In the genomic region with DNA sequence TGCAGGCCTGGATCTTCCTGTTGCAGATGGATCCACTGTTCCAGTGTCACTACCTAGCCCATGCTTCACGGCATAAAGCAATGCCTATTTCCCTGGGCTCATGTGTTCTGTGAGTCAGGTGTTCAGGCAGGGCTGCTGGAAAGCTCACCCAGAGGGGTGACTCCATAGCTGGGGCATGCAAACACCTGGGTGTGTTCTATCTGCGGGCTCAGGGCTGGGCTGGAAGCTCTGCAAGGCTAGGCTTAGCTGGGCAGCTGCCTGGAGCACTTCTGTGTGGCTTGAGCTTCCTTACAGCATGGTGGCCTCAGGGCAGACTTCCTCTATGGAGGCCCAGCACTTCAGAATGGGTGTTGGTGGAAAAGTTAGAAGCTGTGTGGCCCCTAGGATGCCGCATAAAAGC, we compare ENCODE assay signal across 1 cellular context.
TF ChIP-seq lines count a peak whose summit lies in the region.

No MANE protein-coding gene starts in this region.

TF ChIP-seq in SK-N-SH, 30 proteins besides CTCF, POLR2A, EP300 and RAD21 (continued from another document):
- TF ChIP-seq, protein P1, sequence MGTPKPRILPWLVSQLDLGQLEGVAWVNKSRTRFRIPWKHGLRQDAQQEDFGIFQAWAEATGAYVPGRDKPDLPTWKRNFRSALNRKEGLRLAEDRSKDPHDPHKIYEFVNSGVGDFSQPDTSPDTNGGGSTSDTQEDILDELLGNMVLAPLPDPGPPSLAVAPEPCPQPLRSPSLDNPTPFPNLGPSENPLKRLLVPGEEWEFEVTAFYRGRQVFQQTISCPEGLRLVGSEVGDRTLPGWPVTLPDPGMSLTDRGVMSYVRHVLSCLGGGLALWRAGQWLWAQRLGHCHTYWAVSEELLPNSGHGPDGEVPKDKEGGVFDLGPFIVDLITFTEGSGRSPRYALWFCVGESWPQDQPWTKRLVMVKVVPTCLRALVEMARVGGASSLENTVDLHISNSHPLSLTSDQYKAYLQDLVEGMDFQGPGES (IDR thresholded peaks at IDR 0.05; ENCODE audit: low read depth, low read length) = no peak
- TF ChIP-seq SIN3A (IDR thresholded peaks at IDR 0.05; ENCODE audit: borderline replicate concordance, low read depth, low read length) (no peak), MEF2A (IDR thresholded peaks at IDR 0.05; ENCODE audit: borderline replicate concordance, low read depth) (no peak), ELF1 (IDR thresholded peaks at IDR 0.05) (no peak), MXI1 (IDR thresholded peaks at IDR 0.05; ENCODE audit: low read depth, low read length) (no peak), RXRA (IDR thresholded peaks at IDR 0.05; ENCODE audit: borderline replicate concordance, low read depth) (no peak)
- TF ChIP-seq, protein P2, sequence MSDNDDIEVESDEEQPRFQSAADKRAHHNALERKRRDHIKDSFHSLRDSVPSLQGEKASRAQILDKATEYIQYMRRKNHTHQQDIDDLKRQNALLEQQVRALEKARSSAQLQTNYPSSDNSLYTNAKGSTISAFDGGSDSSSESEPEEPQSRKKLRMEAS (IDR thresholded peaks at IDR 0.05; ENCODE audit: low read depth) = no peak
- TF ChIP-seq, protein P3, sequence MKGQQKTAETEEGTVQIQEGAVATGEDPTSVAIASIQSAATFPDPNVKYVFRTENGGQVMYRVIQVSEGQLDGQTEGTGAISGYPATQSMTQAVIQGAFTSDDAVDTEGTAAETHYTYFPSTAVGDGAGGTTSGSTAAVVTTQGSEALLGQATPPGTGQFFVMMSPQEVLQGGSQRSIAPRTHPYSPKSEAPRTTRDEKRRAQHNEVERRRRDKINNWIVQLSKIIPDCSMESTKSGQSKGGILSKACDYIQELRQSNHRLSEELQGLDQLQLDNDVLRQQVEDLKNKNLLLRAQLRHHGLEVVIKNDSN (IDR thresholded peaks at IDR 0.05; ENCODE audit: borderline replicate concordance, low read depth) = no peak
- TF ChIP-seq, protein P4, sequence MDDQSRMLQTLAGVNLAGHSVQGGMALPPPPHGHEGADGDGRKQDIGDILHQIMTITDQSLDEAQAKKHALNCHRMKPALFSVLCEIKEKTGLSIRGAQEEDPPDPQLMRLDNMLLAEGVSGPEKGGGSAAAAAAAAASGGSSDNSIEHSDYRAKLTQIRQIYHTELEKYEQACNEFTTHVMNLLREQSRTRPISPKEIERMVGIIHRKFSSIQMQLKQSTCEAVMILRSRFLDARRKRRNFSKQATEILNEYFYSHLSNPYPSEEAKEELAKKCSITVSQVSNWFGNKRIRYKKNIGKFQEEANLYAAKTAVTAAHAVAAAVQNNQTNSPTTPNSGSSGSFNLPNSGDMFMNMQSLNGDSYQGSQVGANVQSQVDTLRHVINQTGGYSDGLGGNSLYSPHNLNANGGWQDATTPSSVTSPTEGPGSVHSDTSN (IDR thresholded peaks at IDR 0.05) = no peak
